In genomic region chr3:15531346-15531745, GRCh38 we compare ENCODE assay signal across 24 cellular contexts.
"Had no signal": no experiment of that assay in that cellular context is flagged by ENCODE, and none has a peak within 500 bp of the region (broad histone marks: within the 10 kb centered on the region; RNA-seq: fewer than 3 reads in every experiment).

No MANE protein-coding gene starts in this region.

- H3K4me3 Mint-ChIP-seq: endodermal cell; nephron; stimulated activated memory B cell treated with anti-CD40 and anti-IgM and Interleukin-4, amounts not matched to agents 10 μg/mL and 1 μg/mL and 100 μg/mL, for 72 hours; stimulated activated naive CD8-positive, alpha-beta T cell treated with anti-CD3 and anti-CD28 coated beads, Interleukin-15, Interleukin-2, amounts not matched to agents 100 ng/mL and 50 ng/mL, for 24 hours had no signal

- H3K4me1 ChIP-seq: colonic mucosa, foreskin keratinocyte, psoas muscle, testis, tibial nerve, vagina had no signal

- H3K27me3 Mint-ChIP-seq: stimulated activated memory B cell treated with anti-CD40 and anti-IgM and Interleukin-4, amounts not matched to agents 10 μg/mL and 1 μg/mL and 100 μg/mL, for 72 hours; stimulated activated naive CD8-positive, alpha-beta T cell treated with anti-CD3 and anti-CD28 coated beads, Interleukin-15, Interleukin-2, amounts not matched to agents 100 ng/mL and 50 ng/mL, for 24 hours had no signal

- H3K27me3 ChIP-seq: colonic mucosa, hepatocyte, spleen, testis, tibial nerve, upper lobe of right lung, vagina had no signal

- H3K36me3 Mint-ChIP-seq: stimulated activated memory B cell treated with anti-CD40 and anti-IgM and Interleukin-4, amounts not matched to agents 10 μg/mL and 1 μg/mL and 100 μg/mL, for 72 hours had no signal

- H3K4me3 ChIP-seq: colonic mucosa, hepatocyte, mucosa of descending colon, psoas muscle, spleen, testis, tibial nerve, upper lobe of right lung, vagina had no signal

- H3K9me3 Mint-ChIP-seq: endodermal cell; nephron; stimulated activated memory B cell treated with anti-CD40 and anti-IgM and Interleukin-4, amounts not matched to agents 10 μg/mL and 1 μg/mL and 100 μg/mL, for 72 hours; stimulated activated naive CD8-positive, alpha-beta T cell treated with anti-CD3 and anti-CD28 coated beads, Interleukin-15, Interleukin-2, amounts not matched to agents 100 ng/mL and 50 ng/mL, for 24 hours had no signal

- ATAC-seq: foreskin keratinocyte; mucosa of descending colon; psoas muscle; sciatic nerve; stimulated activated memory B cell treated with anti-CD40 and anti-IgM and Interleukin-4, amounts not matched to agents 10 μg/mL and 1 μg/mL and 100 μg/mL, for 72 hours; upper lobe of right lung had no signal

- H3K27ac Mint-ChIP-seq: endodermal cell; nephron; stimulated activated memory B cell treated with anti-CD40 and anti-IgM and Interleukin-4, amounts not matched to agents 10 μg/mL and 1 μg/mL and 100 μg/mL, for 72 hours; stimulated activated naive CD8-positive, alpha-beta T cell treated with anti-CD3 and anti-CD28 coated beads, Interleukin-15, Interleukin-2, amounts not matched to agents 100 ng/mL and 50 ng/mL, for 24 hours had no signal

- H3K27ac ChIP-seq: colonic mucosa, foreskin keratinocyte, hepatocyte, psoas muscle, spleen, testis, tibial nerve, upper lobe of right lung, vagina had no signal

- DNase-seq: colonic mucosa; dermis blood vessel endothelial cell; endodermal cell; erythroblast; foreskin keratinocyte; head of caudate nucleus; kidney glomerular epithelial cell; mammary epithelial cell; mucosa of descending colon; psoas muscle; retina; spleen; stimulated activated CD4-positive, alpha-beta T cell treated with anti-CD3 and anti-CD28 coated beads, Interleukin-15, amount 100 ng/mL, for 24 hours; stimulated activated CD4-positive, alpha-beta T cell treated with anti-CD3 and anti-CD28 coated beads, Interleukin-1b, Interleukin-23, amount 100 ng/mL, for 48 hours; stimulated activated CD4-positive, alpha-beta T cell treated with anti-CD3 and anti-CD28 coated beads, Interleukin-4, amount 100 ng/mL, for 24 hours; testis; upper lobe of right lung had no signal

- H3K9me3 ChIP-seq: colonic mucosa, mucosa of descending colon, psoas muscle, spleen, testis, tibial nerve, upper lobe of right lung, vagina had no signal

- H3K36me3 ChIP-seq: colonic mucosa, spleen, upper lobe of right lung, vagina had no signal
